In genomic region chr6:16511723-16512584, GRCh38 we compare ENCODE assay signal across 8 cellular contexts.
DNase-seq lines count a peak whose midpoint lies in the region; ATAC-seq and TF ChIP-seq lines count a peak whose summit lies in the region.

No MANE protein-coding gene starts in this region.

- TF ChIP-seq POLR2A in right lobe of liver (IDR thresholded peaks at IDR 0.05): no peak

- no peaks in the 10 kb centered on the region for H3K4me1 ChIP-seq in right lobe of liver

- no peak overlapping the region for H3K4me3 ChIP-seq in right lobe of liver

- H3K9me3 Mint-ChIP-seq in activated T-helper 2 cell treated with anti-CD3 and anti-CD28 coated beads, Interferon-gamma antibody, Interleukin-2, Interleukin-4, amounts not matched to agents 10 μg/mL and 5 μg/mL and 100 μg/mL, durations not matched to agents 14 hours and 24 hours and 36 hours: no peaks in the 10 kb centered on the region
- H3K9me3 Mint-ChIP-seq in stimulated activated effector memory CD8-positive, alpha-beta T cell treated with anti-CD3 and anti-CD28 coated beads, Interleukin-12 subunit alpha, Interleukin-12 subunit beta, amount 100 ng/mL, for 72 hours: no peaks in the 10 kb centered on the region

- peaks cover 66% of the 10 kb centered on the region for H3K4me1 Mint-ChIP-seq in activated T-helper 2 cell treated with anti-CD3 and anti-CD28 coated beads, Interferon-gamma antibody, Interleukin-2, Interleukin-4, amounts not matched to agents 10 μg/mL and 5 μg/mL and 100 μg/mL, durations not matched to agents 14 hours and 24 hours and 36 hours (ENCODE audit: low read depth)
- H3K4me1 Mint-ChIP-seq in stimulated activated effector memory CD8-positive, alpha-beta T cell treated with anti-CD3 and anti-CD28 coated beads, Interleukin-12 subunit alpha, Interleukin-12 subunit beta, amount 100 ng/mL, for 72 hours: peaks cover 69% of the 10 kb centered on the region

- 53% methylated on average over 7 of the region's 10 CpGs for WGBS in right lobe of liver (ENCODE audit: insufficient coverage, low coverage, low lambda C conversion rate, missing lambda C conversion rate)

- DNase-seq in activated naive CD4-positive, alpha-beta T cell treated with Interleukin-2 at 50 U/mL for 16 hours: peak; percentile 45
- no peak for DNase-seq in activated naive CD4-positive, alpha-beta T cell (lab: John Stamatoyannopoulos, UW)
- DNase-seq in activated T-helper 2 cell treated with anti-CD3 and anti-CD28 coated beads, Interferon-gamma antibody, Interleukin-2, Interleukin-4, amounts not matched to agents 10 μg/mL and 5 μg/mL and 100 μg/mL, durations not matched to agents 14 hours and 24 hours and 36 hours (ENCODE audit: low spot score): no peak
- DNase-seq in stimulated activated effector memory CD8-positive, alpha-beta T cell treated with anti-CD3 and anti-CD28 coated beads, Interleukin-12 subunit alpha, Interleukin-12 subunit beta, amount 100 ng/mL, for 72 hours (ENCODE audit: low spot score in 2 of 2): no peak
- DNase-seq in right lobe of liver: no peak
- no peak for DNase-seq in NCI-H2196 (lab: John Stamatoyannopoulos, UW; ENCODE audit: unreplicated experiment)

- peak overlapping the region; percentile 84 for H3K27ac Mint-ChIP-seq in activated T-helper 2 cell treated with anti-CD3 and anti-CD28 coated beads, Interferon-gamma antibody, Interleukin-2, Interleukin-4, amounts not matched to agents 10 μg/mL and 5 μg/mL and 100 μg/mL, durations not matched to agents 14 hours and 24 hours and 36 hours
- H3K27ac Mint-ChIP-seq in stimulated activated effector memory CD8-positive, alpha-beta T cell treated with anti-CD3 and anti-CD28 coated beads, Interleukin-12 subunit alpha, Interleukin-12 subunit beta, amount 100 ng/mL, for 72 hours: peak overlapping the region; percentile 58

- H3K36me3 Mint-ChIP-seq in activated T-helper 2 cell treated with anti-CD3 and anti-CD28 coated beads, Interferon-gamma antibody, Interleukin-2, Interleukin-4, amounts not matched to agents 10 μg/mL and 5 μg/mL and 100 μg/mL, durations not matched to agents 14 hours and 24 hours and 36 hours (ENCODE audit: low read depth): peaks cover 54% of the 10 kb centered on the region
- H3K36me3 Mint-ChIP-seq in stimulated activated effector memory CD8-positive, alpha-beta T cell treated with anti-CD3 and anti-CD28 coated beads, Interleukin-12 subunit alpha, Interleukin-12 subunit beta, amount 100 ng/mL, for 72 hours: peaks cover 29% of the 10 kb centered on the region

- intact Hi-C loops in activated T-helper 2 cell treated with anti-CD3 and anti-CD28 coated beads, Interferon-gamma antibody, Interleukin-2, Interleukin-4, amounts not matched to agents 10 μg/mL and 5 μg/mL and 100 μg/mL, durations not matched to agents 14 hours and 24 hours and 36 hours (cut with micrococcal nuclease): loop anchor here (1.0 to 10.0 kb wide), 11 partner anchors 9 to 573 kb away; no protein-coding TSS in a partner anchor
- intact Hi-C loops in right lobe of liver (cut with DNase I): loop anchor here in 1 of 2 donors (10.0 kb wide), 1 partner anchor 263 kb away; no protein-coding TSS in a partner anchor

- no peak for TF ChIP-seq CTCF in right lobe of liver (IDR thresholded peaks at IDR 0.05)

- H3K27me3 ChIP-seq in right lobe of liver: no peaks in the 10 kb centered on the region

- no peaks in the 10 kb centered on the region for H3K9me3 ChIP-seq in right lobe of liver

- ATAC-seq in HG03565 (IDR thresholded peaks at IDR 0.05; ENCODE audit: unreplicated experiment) (peak; percentile 45), HG02970 (IDR thresholded peaks at IDR 0.05; ENCODE audit: low FRiP score, unreplicated experiment) (no peak), right lobe of liver (no peak)
- ATAC-seq in stimulated activated effector memory CD8-positive, alpha-beta T cell treated with anti-CD3 and anti-CD28 coated beads, Interleukin-12 subunit alpha, Interleukin-12 subunit beta, amount 100 ng/mL, for 72 hours: peak; percentile 60

- no peak overlapping the region for H3K27ac ChIP-seq in right lobe of liver

- H3K36me3 ChIP-seq in right lobe of liver: peaks cover 0 to 6% (median 0%) of the 10 kb centered on the region in 4 donors

- H3K4me3 Mint-ChIP-seq in activated T-helper 2 cell treated with anti-CD3 and anti-CD28 coated beads, Interferon-gamma antibody, Interleukin-2, Interleukin-4, amounts not matched to agents 10 μg/mL and 5 μg/mL and 100 μg/mL, durations not matched to agents 14 hours and 24 hours and 36 hours (ENCODE audit: low read depth): no peak overlapping the region
- H3K4me3 Mint-ChIP-seq in stimulated activated effector memory CD8-positive, alpha-beta T cell treated with anti-CD3 and anti-CD28 coated beads, Interleukin-12 subunit alpha, Interleukin-12 subunit beta, amount 100 ng/mL, for 72 hours: peak overlapping the region; percentile 15

- no peaks in the 10 kb centered on the region for H3K27me3 Mint-ChIP-seq in activated T-helper 2 cell treated with anti-CD3 and anti-CD28 coated beads, Interferon-gamma antibody, Interleukin-2, Interleukin-4, amounts not matched to agents 10 μg/mL and 5 μg/mL and 100 μg/mL, durations not matched to agents 14 hours and 24 hours and 36 hours (ENCODE audit: low read depth)

Comparison
In these comparisons a context has a peak if more than half of its experiments do, and no peak if none do; other contexts are left out.
1. ATAC-seq: peak in HG03565 (single experiment) and stimulated activated effector memory CD8-positive, alpha-beta T cell treated with anti-CD3 and anti-CD28 coated beads, Interleukin-12 subunit alpha, Interleukin-12 subunit beta, amount 100 ng/mL, for 72 hours (single experiment); none in HG02970 (single experiment) and right lobe of liver (0 of 4).